ENCODE assay signal across 21 cellular contexts in genomic region chr2:218577482-218578220, GRCh38. TPM values are rescaled to one million over a fixed set of nuclear protein-coding genes. Genes with fewer than 3 reads are reported as not detected.
A peak's percentile ranks its signal among the peaks of the same experiment; 100 is the strongest.
DNase-seq lines count a peak whose midpoint lies in the region; ATAC-seq, FAIRE-seq and TF ChIP-seq lines count a peak whose summit lies in the region.
"Had no signal": no experiment of that assay in that cellular context is flagged by ENCODE, and none has a peak within 500 bp of the region (broad histone marks: within the 10 kb centered on the region; RNA-seq: fewer than 3 reads in every experiment).

No MANE protein-coding gene starts in this region.

- no peak overlapping the region for H2BK15ac ChIP-seq in H1 (ENCODE audit: low read length)

- peak overlapping the region; percentile 28 for H3K27ac Mint-ChIP-seq in osteocyte (ENCODE audit: unreplicated experiment)
- H3K27ac Mint-ChIP-seq: activated CD4-positive, alpha-beta memory T cell treated with anti-CD3 and anti-CD28 coated beads for 36 hours; B cell had no signal

- H2BK12ac ChIP-seq in H1 (ENCODE audit: low read depth, low read length), result no peak overlapping the region

- no peaks in the 10 kb centered on the region for H3K23me2 ChIP-seq in H1 (ENCODE audit: low read depth, low read length)

- peaks cover 12 to 21% of the 10 kb centered on the region in 2 experiments for H4K20me1 ChIP-seq in H1 (replicated peaks in 1 of 2; ENCODE audit: control insufficient read depth in 1 of 2, insufficient read depth in 2 of 2, low read length in 2 of 2)

- no peak overlapping the region for H3K23ac ChIP-seq in H1 (ENCODE audit: insufficient read length)

- TF ChIP-seq POLR2A in H1 (IDR thresholded peaks at IDR 0.05; ENCODE audit: control extremely low read depth in 1 of 2, low read depth in 2 of 2, low read length in 2 of 2), result no peak

- no peak overlapping the region for H3K4ac ChIP-seq in H1 (replicated peaks; ENCODE audit: insufficient read length, low read depth, low read length)

- H2BK5ac ChIP-seq in H1 (ENCODE audit: low read depth, low read length), result no peak overlapping the region

- H3K27me3 Mint-ChIP-seq in osteocyte (ENCODE audit: unreplicated experiment), result no peaks in the 10 kb centered on the region
- H3K27me3 Mint-ChIP-seq: activated CD4-positive, alpha-beta memory T cell treated with anti-CD3 and anti-CD28 coated beads for 36 hours; B cell had no signal

- H3K18ac ChIP-seq in H1 (ENCODE audit: extremely low read depth, low read length), result no peak overlapping the region

- POLR2A ChIA-PET in H1 (lab: Charles Lee; ENCODE audit: partially characterized antibody), result interaction anchor here (0.7 to 4.0 kb wide), 14 partner anchors 7 to 336 kb away, joined by 3 to 20 read pairs (median 4); partner anchors contain the start of genes RNF25, STK36 and USP37

- no peaks in the 10 kb centered on the region for H3K27me3 ChIP-seq in HUES48 (ENCODE audit: control insufficient read depth, insufficient read depth, low read length)
- H3K27me3 ChIP-seq in H1 (replicated peaks in 1 of 4; ENCODE audit: control insufficient read depth in 3 of 4, extremely low read depth in 1 of 4, insufficient read depth in 3 of 4, low read length in 3 of 4), result no peaks in the 10 kb centered on the region
- no peaks in the 10 kb centered on the region for H3K27me3 ChIP-seq in colonic mucosa
- H3K27me3 ChIP-seq: tibial nerve had no signal

- TF ChIP-seq EP300 in H1 (IDR thresholded peaks at IDR 0.05; ENCODE audit: borderline replicate concordance in 1 of 2, low read depth in 2 of 2, low read length in 2 of 2), result no peak

- TF ChIP-seq CTCF in D721Med (IDR thresholded peaks at IDR 0.05; ENCODE audit: insufficient read depth, missing control alignments) (no peak), H1 (IDR thresholded peaks at IDR 0.05; ENCODE audit: control extremely low read depth in 1 of 3, insufficient read depth in 1 of 3, low read depth in 1 of 3, low read length in 3 of 3) (no peak), osteocyte (IDR thresholded peaks at IDR 0.05) (no peak), colonic mucosa (IDR thresholded peaks at IDR 0.05) (no peak)

- no peak overlapping the region for H2BK120ac ChIP-seq in H1 (replicated peaks; ENCODE audit: low read depth, low read length)

- DNase-seq in D721Med (ENCODE audit: insufficient read length, low spot score) (no peak), H1 (ENCODE audit: low read depth in 1 of 2, low spot score in 2 of 2) (no peak), osteocyte (ENCODE audit: extremely low spot score, unreplicated experiment) (no peak), colonic mucosa (no peak), AML-193 (lab: John Stamatoyannopoulos, UW) (no peak)
- DNase-seq: activated CD4-positive, alpha-beta memory T cell treated with anti-CD3 and anti-CD28 coated beads for 36 hours; activated naive CD4-positive, alpha-beta T cell treated with Interleukin-2 at 50 U/mL for 16 hours; activated T-cell treated with anti-CD3 and anti-CD28 coated beads, Interleukin-2, amount 50 U/mL, for 1 hour; lower lobe of right lung; NCI-H1417; NCI-H2107; occipital lobe; OCI-M1; SIG-M5; stimulated activated naive CD4-positive, alpha-beta T cell treated with Interleukin-2 at 50 U/mL for 16 hours had no signal

- H2AK5ac ChIP-seq in H1 (ENCODE audit: low read depth, low read length), result no peak overlapping the region

- peaks cover 2% of the 10 kb centered on the region for H3K4me1 Mint-ChIP-seq in osteocyte (ENCODE audit: unreplicated experiment)

- no peak overlapping the region for H3K4me3 Mint-ChIP-seq in osteocyte (ENCODE audit: unreplicated experiment)
- H3K4me3 Mint-ChIP-seq: activated CD4-positive, alpha-beta memory T cell treated with anti-CD3 and anti-CD28 coated beads for 36 hours; B cell had no signal

- H3K9me3 Mint-ChIP-seq in osteocyte (ENCODE audit: unreplicated experiment), result no peaks in the 10 kb centered on the region
- H3K9me3 Mint-ChIP-seq: activated CD4-positive, alpha-beta memory T cell treated with anti-CD3 and anti-CD28 coated beads for 36 hours had no signal

- FAIRE-seq in D721Med (lab: Jason Lieb, UNC) (peak; percentile 86), H1 (lab: Jason Lieb, UNC) (no peak)
- FAIRE-seq: astrocyte had no signal

- H3K36me3 Mint-ChIP-seq in osteocyte (ENCODE audit: unreplicated experiment), result peaks cover 17% of the 10 kb centered on the region

- peaks cover 8 to 90% of the 10 kb centered on the region in 2 experiments for H3K79me2 ChIP-seq in H1 (ENCODE audit: control insufficient read depth in 1 of 2, insufficient read depth in 2 of 2, low read length in 2 of 2)

- no peak for ATAC-seq in GM18511 (IDR thresholded peaks at IDR 0.05; ENCODE audit: unreplicated experiment)
- ATAC-seq: sciatic nerve had no signal

- CTCF ChIA-PET in H1 (lab: Charles Lee; ENCODE audit: partially characterized antibody), result interaction anchor here (1.0 to 1.4 kb wide), 4 partner anchors 67 to 80 kb away, joined by 3 to 4 read pairs (median 3); no protein-coding TSS in a partner anchor

- H4K91ac ChIP-seq in H1 (replicated peaks; ENCODE audit: insufficient read length, low read length), result no peak overlapping the region

- H3K4me3 ChIP-seq in HUES48 (ENCODE audit: low read depth, low read length) (0 out of 2 replicates have a peak overlapping the region, but pooled peaks have one; percentile 27), H1 (ENCODE audit: extremely low read depth in 1 of 4, insufficient read depth in 2 of 4, low read depth in 3 of 4, low read length in 4 of 4) (peak overlapping the region in 1 of 4 experiments; percentile 13; a peak in 1 of 8 replicates), colonic mucosa (no peak overlapping the region)
- H3K4me3 ChIP-seq: lower lobe of right lung, tibial nerve had no signal

- peaks cover 32% of the 10 kb centered on the region for H3K4me1 ChIP-seq in HUES48 (ENCODE audit: control insufficient read depth, insufficient read depth, low read length)
- H3K4me1 ChIP-seq in H1 (replicated peaks in 1 of 4; ENCODE audit: control insufficient read depth in 3 of 4, insufficient read depth in 4 of 4, low read length in 3 of 4), result peaks cover 3 to 8% (median 7%) of the 10 kb centered on the region in 4 experiments; a peak in 4 of 7 replicates
- H3K4me1 ChIP-seq in colonic mucosa, result no peaks in the 10 kb centered on the region
- H3K4me1 ChIP-seq: lower lobe of right lung had no signal

- H4K8ac ChIP-seq in H1 (ENCODE audit: extremely low read depth, insufficient read depth, low read length), result no peak overlapping the region

- H3K9me3 ChIP-seq in HUES48 (ENCODE audit: control insufficient read depth, insufficient read depth, low read length), result no peaks in the 10 kb centered on the region
- no peaks in the 10 kb centered on the region for H3K9me3 ChIP-seq in H1 (ENCODE audit: insufficient read depth in 2 of 2, low read depth in 1 of 2, low read length in 1 of 2)
- H3K9me3 ChIP-seq in colonic mucosa, result no peaks in the 10 kb centered on the region
- H3K9me3 ChIP-seq: lower lobe of right lung, tibial nerve had no signal

- H3K14ac ChIP-seq in H1 (ENCODE audit: insufficient read length), result no peak overlapping the region

- TF ChIP-seq RAD21 in H1 (IDR thresholded peaks at IDR 0.05 in 1 of 2, conservative IDR thresholded peaks at IDR 0.05 in 1 of 2; ENCODE audit: low read depth in 2 of 2, low read length in 2 of 2), result no peak

- no peak overlapping the region for H2BK20ac ChIP-seq in H1 (ENCODE audit: low read length)

- WGBS in H1 (ENCODE audit: extremely low coverage in 1 of 2, insufficient coverage in 1 of 2, insufficient read length in 1 of 2, insufficient replicate concordance in 2 of 2, low coverage in 1 of 2, low lambda C conversion rate in 2 of 2, missing lambda C conversion rate in 1 of 2), 2 experiments, result 88% methylated on average over 3 of the region's 3 CpGs; no CpG with 5 or more reads in 1 of the 2 experiments

- intact Hi-C loops in colonic mucosa (cut with DNase I), result no loop called here

- H3K4me2 ChIP-seq in H1 (ENCODE audit: insufficient read depth in 1 of 2, low read depth in 2 of 2, low read length in 2 of 2), result peak overlapping the region; percentile 21 to 56; a peak in 2 of 4 replicates

- peaks cover 6% of the 10 kb centered on the region; the same call in 1 of the 2 replicates for H3K79me1 ChIP-seq in H1 (ENCODE audit: low read depth, low read length)

- H3K56ac ChIP-seq in H1 (replicated peaks; ENCODE audit: insufficient read length, low read depth, low read length), result no peak overlapping the region

- no peak overlapping the region for H2AFZ ChIP-seq in H1 (ENCODE audit: low read length)

- H3K27ac ChIP-seq in HUES48 (ENCODE audit: low read depth, low read length) (peak overlapping the region; percentile 69), H1 (ENCODE audit: low read depth, low read length) (no peak overlapping the region), colonic mucosa (no peak overlapping the region)
- H3K27ac ChIP-seq: lower lobe of right lung, tibial nerve had no signal

- peaks cover 53% of the 10 kb centered on the region for H3K36me3 ChIP-seq in HUES48 (ENCODE audit: control insufficient read depth, insufficient read depth, low read length)
- H3K36me3 ChIP-seq in H1 (ENCODE audit: control insufficient read depth in 2 of 4, insufficient read depth in 4 of 4, low read length in 3 of 4), result peaks cover 3 to 40% (median 17%) of the 10 kb centered on the region in 4 experiments; a peak in 7 of 8 replicates
- H3K36me3 ChIP-seq in colonic mucosa, result no peaks in the 10 kb centered on the region

- H4K5ac ChIP-seq in H1 (ENCODE audit: insufficient read length, low read depth, low read length), result no peak overlapping the region

- H3K9ac ChIP-seq in HUES48 (ENCODE audit: low read depth, low read length), result no peak overlapping the region
- H3K9ac ChIP-seq in H1 (replicated peaks in 1 of 4; ENCODE audit: extremely low read depth in 1 of 4, low read depth in 3 of 4, low read length in 3 of 4), result no peak overlapping the region; a peak in 1 of 7 replicates
- H3K9ac ChIP-seq in colonic mucosa (ENCODE audit: low read depth in 2 of 2, low read length in 2 of 2), result no peak overlapping the region

RNA-seq across cellular contexts. Expression of gene CNOT9, which starts 9.0 kb away (rescaled TPM):
- total RNA-seq in H1 (2021; fragmentation: NEBNext Ultra II Directional; extraction: Animal tissue kit (Norgen Biotek cat#: 25700)), result 78.1 and 81.2 TPM in 2 replicates
- 64.3 and 79.3 TPM in 2 replicates for polyA plus RNA-seq in H1 (2011; rRNA removed)
- 62.1 TPM for polyA plus RNA-seq in H1 (2011; cell fraction: cytosol; rRNA removed)
- polyA plus RNA-seq in H1 (2011; cell fraction: nucleus; rRNA removed), result 66.0 TPM
- 54.7 to 64.3 TPM (median 60.5 TPM) in 4 replicates for polyA plus RNA-seq in H1 (2012, experiment 1 of 2)
- polyA plus RNA-seq in H1 (2012, experiment 2 of 2), result 32.4 TPM
- polyA plus RNA-seq in H1 (2013, experiment 1 of 2), result 51.5 TPM
- polyA plus RNA-seq in H1 (2013, experiment 2 of 2), result 50.8 TPM
- polyA minus RNA-seq in H1 (2011; rRNA and poly(A)+ RNA removed), result 169 and 221 TPM in 2 replicates
- polyA minus RNA-seq in H1 (2011; cell fraction: cytosol; rRNA and poly(A)+ RNA removed), result 94.4 TPM
- 74.1 TPM for polyA minus RNA-seq in H1 (2011; cell fraction: nucleus; rRNA and poly(A)+ RNA removed)
- total RNA-seq in osteocyte, result 40.3 and 41.6 TPM in 2 replicates
- total RNA-seq in colonic mucosa, result 10 to 100 TPM; 36.0 to 52.5 TPM

RNA-seq across cellular contexts. Expression of gene USP37, which starts 9.5 kb away (rescaled TPM):
- total RNA-seq in H1 (2021; fragmentation: NEBNext Ultra II Directional; extraction: Animal tissue kit (Norgen Biotek cat#: 25700)), result 22.3 and 29.1 TPM in 2 replicates
- polyA plus RNA-seq in H1 (2011; rRNA removed), result 1.9 and 3.8 TPM in 2 replicates
- polyA plus RNA-seq in H1 (2011; cell fraction: cytosol; rRNA removed), result 4.8 TPM
- polyA plus RNA-seq in H1 (2011; cell fraction: nucleus; rRNA removed), result 4.2 TPM
- 4.3 to 10.0 TPM (median 6.6 TPM) in 4 replicates for polyA plus RNA-seq in H1 (2012, experiment 1 of 2)
- polyA plus RNA-seq in H1 (2012, experiment 2 of 2), result 0.80 TPM
- 9.1 TPM for polyA plus RNA-seq in H1 (2013, experiment 1 of 2)
- 8.6 TPM for polyA plus RNA-seq in H1 (2013, experiment 2 of 2)
- polyA minus RNA-seq in H1 (2011; rRNA and poly(A)+ RNA removed), result 21.9 and 30.4 TPM in 2 replicates
- 14.7 TPM for polyA minus RNA-seq in H1 (2011; cell fraction: cytosol; rRNA and poly(A)+ RNA removed)
- 35.5 TPM for polyA minus RNA-seq in H1 (2011; cell fraction: nucleus; rRNA and poly(A)+ RNA removed)
- total RNA-seq in osteocyte, result 14.6 and 15.0 TPM in 2 replicates
- 10 to 100 TPM; 13.1 to 13.4 TPM for total RNA-seq in colonic mucosa

RNA-seq across cellular contexts. Expression of gene PLCD4, which starts 30.0 kb away (rescaled TPM):
- total RNA-seq in H1 (2021; fragmentation: NEBNext Ultra II Directional; extraction: Animal tissue kit (Norgen Biotek cat#: 25700)), result 0.50 and 0.61 TPM in 2 replicates
- 0.16 and 0.21 TPM in 2 replicates for polyA plus RNA-seq in H1 (2011; rRNA removed)
- 0.08 TPM for polyA plus RNA-seq in H1 (2011; cell fraction: cytosol; rRNA removed)
- 0.94 TPM for polyA plus RNA-seq in H1 (2011; cell fraction: nucleus; rRNA removed)
- 1.6 to 2.9 TPM (median 2.4 TPM) in 4 replicates for polyA plus RNA-seq in H1 (2012, experiment 1 of 2)
- 0.56 TPM for polyA plus RNA-seq in H1 (2012, experiment 2 of 2)
- polyA plus RNA-seq in H1 (2013, experiment 1 of 2), result 0.16 TPM
- polyA plus RNA-seq in H1 (2013, experiment 2 of 2), result 0.17 TPM
- polyA minus RNA-seq in H1 (2011; rRNA and poly(A)+ RNA removed), result 0.34 and 0.69 TPM in 2 replicates
- polyA minus RNA-seq in H1 (2011; cell fraction: cytosol; rRNA and poly(A)+ RNA removed), result not detected
- polyA minus RNA-seq in H1 (2011; cell fraction: nucleus; rRNA and poly(A)+ RNA removed), result 0.40 TPM
- total RNA-seq in osteocyte (16.7 and 24.7 TPM in 2 replicates), colonic mucosa (1 to 10 TPM in 1 of 2 donors, under 1 TPM in 1; 0.54 to 1.6 TPM)
